In genomic region chr1:230167419-230167852, GRCh38 we compare ENCODE assay signal across 8 cellular contexts.
DNase-seq lines count a peak whose midpoint lies in the region; ATAC-seq and TF ChIP-seq lines count a peak whose summit lies in the region.

No MANE protein-coding gene starts in this region.

- no peaks in the 10 kb centered on the region for H3K9me3 Mint-ChIP-seq in activated naive CD4-positive, alpha-beta T cell treated with anti-CD3 and anti-CD28 coated beads, Interleukin-2, amount 10 ng/mL, durations not matched to agents 7 days and 5 days

- H3K27ac Mint-ChIP-seq in activated naive CD4-positive, alpha-beta T cell treated with anti-CD3 and anti-CD28 coated beads, Interleukin-2, amount 10 ng/mL, durations not matched to agents 7 days and 5 days, result no peak overlapping the region

- DNase-seq in DMS53 (lab: John Stamatoyannopoulos, UW), result peak; percentile 85
- peak; percentile 27 for DNase-seq in HFF-Myc (ENCODE audit: extremely low read depth, low read depth)
- peak in 1 of 2 experiments; percentile 20 for DNase-seq in PC-9
- DNase-seq in activated naive CD4-positive, alpha-beta T cell treated with anti-CD3 and anti-CD28 coated beads, Interleukin-2, amount 10 ng/mL, durations not matched to agents 7 days and 5 days, result peak; percentile 50
- DNase-seq in hepatic stellate cell (ENCODE audit: low spot score), result peak; percentile 58
- peak; percentile 26 for DNase-seq in stimulated activated CD4-positive, alpha-beta T cell treated with anti-CD3 and anti-CD28 coated beads, Interleukin-2, amount 100 ng/mL, for 48 hours
- no peak for DNase-seq in GOT3 (lab: John Stamatoyannopoulos, UW)

- ATAC-seq in GM19452 (IDR thresholded peaks at IDR 0.05; ENCODE audit: unreplicated experiment), result no peak

- CTCF ChIA-PET in PC-9 (lab: Charles Lee), result interaction anchor here (0.6 to 0.7 kb wide), 3 partner anchors 124 to 757 kb away, joined by 3 to 7 read pairs (median 3); no protein-coding TSS in a partner anchor
- CTCF ChIA-PET in activated naive CD4-positive, alpha-beta T cell treated with anti-CD3 and anti-CD28 coated beads, Interleukin-2, amount 10 ng/mL, durations not matched to agents 7 days and 5 days (lab: Charles Lee), result interaction anchor here (0.8 to 2.4 kb wide), 20 partner anchors 10 to 507 kb away, joined by 3 to 14 read pairs (median 4); no protein-coding TSS in a partner anchor

- no peaks in the 10 kb centered on the region for H3K27me3 ChIP-seq in PC-9 (ENCODE audit: insufficient read depth, low read depth)

- TF ChIP-seq CTCF in HFF-Myc (IDR thresholded peaks at IDR 0.05; ENCODE audit: low read depth, low read length, missing control alignments) (peak; percentile 68), PC-9 (conservative IDR thresholded peaks at IDR 0.05) (peak; percentile 88)

- no peak overlapping the region for H3K27ac ChIP-seq in PC-9

- H3K4me1 Mint-ChIP-seq in activated naive CD4-positive, alpha-beta T cell treated with anti-CD3 and anti-CD28 coated beads, Interleukin-2, amount 10 ng/mL, durations not matched to agents 7 days and 5 days, result peaks cover 27% of the 10 kb centered on the region

- no peak overlapping the region for H2AFZ ChIP-seq in PC-9

- peaks cover 8% of the 10 kb centered on the region; the same call in 1 of the 2 replicates for H3K9me3 ChIP-seq in PC-9 (ENCODE audit: insufficient read depth, low read depth)

- no peak overlapping the region for H3K4me2 ChIP-seq in PC-9

- H3K36me3 Mint-ChIP-seq in activated naive CD4-positive, alpha-beta T cell treated with anti-CD3 and anti-CD28 coated beads, Interleukin-2, amount 10 ng/mL, durations not matched to agents 7 days and 5 days, result no peaks in the 10 kb centered on the region

- BruUV-seq in PC-9 (replicated peaks; lab: Mats Ljungman, UMichigan), result no TSS peak

- intact Hi-C loops in PC-9 (cut with micrococcal nuclease; ENCODE audit: unreplicated experiment), result loop anchor here (10.0 kb wide), 2 partner anchors 313 to 503 kb away; no protein-coding TSS in a partner anchor

- no peak overlapping the region for H3K4me3 ChIP-seq in HFF-Myc (replicated peaks; ENCODE audit: low read depth, low read length)
- no peak overlapping the region for H3K4me3 ChIP-seq in PC-9

- H3K79me2 ChIP-seq in PC-9 (ENCODE audit: low read depth), result peaks cover 11% of the 10 kb centered on the region; the same call in 1 of the 2 replicates

- POLR2A ChIA-PET in PC-9 (lab: Charles Lee; ENCODE audit: unreplicated experiment), result no interaction called here

- no peak overlapping the region for H3K4me3 Mint-ChIP-seq in activated naive CD4-positive, alpha-beta T cell treated with anti-CD3 and anti-CD28 coated beads, Interleukin-2, amount 10 ng/mL, durations not matched to agents 7 days and 5 days

- H3K27me3 Mint-ChIP-seq in activated naive CD4-positive, alpha-beta T cell treated with anti-CD3 and anti-CD28 coated beads, Interleukin-2, amount 10 ng/mL, durations not matched to agents 7 days and 5 days, result no peaks in the 10 kb centered on the region

- H4K20me1 ChIP-seq in PC-9 (ENCODE audit: insufficient read depth), result 0 out of 2 replicates have a peak, but pooled peaks cover 3% of the 10 kb centered on the region

- no peaks in the 10 kb centered on the region for H3K4me1 ChIP-seq in PC-9 (replicated peaks; ENCODE audit: insufficient read depth)

- H3F3A ChIP-seq in PC-9 (ENCODE audit: insufficient read depth, low read depth), result no peaks in the 10 kb centered on the region

- H3K36me3 ChIP-seq in PC-9 (ENCODE audit: low read depth), result no peaks in the 10 kb centered on the region

- H3K9me2 ChIP-seq in PC-9 (ENCODE audit: insufficient read depth), result no peaks in the 10 kb centered on the region
